11 cellular contexts compared by ENCODE assay signal in the genomic region with DNA sequence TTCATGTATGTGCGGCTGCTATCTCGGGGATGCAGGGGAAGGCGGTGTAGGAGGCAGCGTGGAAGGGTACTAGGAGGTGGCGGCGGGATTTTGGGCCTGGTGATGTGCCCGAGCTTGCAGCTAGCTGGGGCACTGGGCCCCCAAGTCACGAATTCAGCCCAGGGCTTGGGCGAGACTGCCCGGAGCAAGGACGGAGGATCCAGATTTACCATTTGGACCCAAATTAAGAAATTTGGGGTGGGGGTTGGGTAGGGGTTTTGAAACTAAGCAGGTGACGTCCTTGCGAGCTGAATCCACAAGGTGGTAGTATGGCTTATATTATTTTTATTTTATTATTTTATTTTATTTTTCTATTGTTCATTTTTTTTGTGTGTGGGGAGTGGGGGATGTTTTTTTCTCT. TPM values are rescaled to one million over a fixed set of nuclear protein-coding genes. Genes with fewer than 3 reads are reported as not detected.
DNase-seq lines count a peak whose midpoint lies in the region; ATAC-seq and TF ChIP-seq lines count a peak whose summit lies in the region.
"Had no signal": no experiment of that assay in that cellular context is flagged by ENCODE, and none has a peak within 500 bp of the region (broad histone marks: within the 10 kb centered on the region; RNA-seq: fewer than 3 reads in every experiment).

No MANE protein-coding gene starts in this region.

- H3K4me1 ChIP-seq in cardiac muscle cell (ENCODE audit: low read depth) (no peaks in the 10 kb centered on the region), OCI-LY3 (ENCODE audit: low read length) (peaks cover 28% of the 10 kb centered on the region), suprapubic skin (no peaks in the 10 kb centered on the region)
- H3K4me1 ChIP-seq: SJCRH30 had no signal

- TF ChIP-seq POLR2A in suprapubic skin (IDR thresholded peaks at IDR 0.05) = no peak

- peak in 1 of 2 donors; percentile 25 for DNase-seq in cardiac muscle cell (ENCODE audit: low read depth in 1 of 2, low spot score in 1 of 2)
- DNase-seq in Right ventricle myocardium inferior (ENCODE audit: missing footprints) = no peak
- peak; percentile 55 for DNase-seq in fibroblast of peridontal ligament (ENCODE audit: extremely low read depth)
- DNase-seq in suprapubic skin (ENCODE audit: low spot score in 2 of 2) = no peak
- DNase-seq in DMS53 (lab: John Stamatoyannopoulos, UW) = no peak
- no peak for DNase-seq in occipital lobe (lab: John Stamatoyannopoulos, UW)
- DNase-seq: NCI-H1105 treated with DMSO at 0.1 percent for 48 hours, SJCRH30 had no signal

- H3K27me3 ChIP-seq in cardiac muscle cell = no peaks in the 10 kb centered on the region
- H3K27me3 ChIP-seq in OCI-LY3 (ENCODE audit: low read depth, low read length) = 0 out of 2 replicates have a peak, but pooled peaks cover 3% of the 10 kb centered on the region
- no peaks in the 10 kb centered on the region for H3K27me3 ChIP-seq in suprapubic skin
- H3K27me3 ChIP-seq: SJCRH30 had no signal

- H4K20me1 ChIP-seq in OCI-LY3 (ENCODE audit: insufficient read depth, low read length) = peaks cover 21% of the 10 kb centered on the region

- H3K79me2 ChIP-seq in OCI-LY3 (ENCODE audit: low read length) = peaks cover 51% of the 10 kb centered on the region

- peak overlapping the region; percentile 97 for H3K9ac ChIP-seq in OCI-LY3 (ENCODE audit: low read length)

- peak overlapping the region; percentile 68; the same call in 1 of the 2 replicates for H2AFZ ChIP-seq in OCI-LY3 (ENCODE audit: low read depth, low read length)

- no peaks in the 10 kb centered on the region for H3K36me3 ChIP-seq in cardiac muscle cell
- H3K36me3 ChIP-seq in OCI-LY3 (replicated peaks; ENCODE audit: low read depth, low read length) = no peaks in the 10 kb centered on the region
- H3K36me3 ChIP-seq in suprapubic skin = no peaks in the 10 kb centered on the region
- H3K36me3 ChIP-seq: SJCRH30 had no signal

- WGBS in suprapubic skin = no CpG with 5 or more reads among the region's 13 CpGs

- no peak overlapping the region for H3K4me3 ChIP-seq in cardiac muscle cell
- H3K4me3 ChIP-seq in OCI-LY3 (ENCODE audit: low read length) = peak overlapping the region; percentile 88
- H3K4me3 ChIP-seq in suprapubic skin = peak overlapping the region; percentile 62
- H3K4me3 ChIP-seq: SJCRH30 had no signal

- no peaks in the 10 kb centered on the region for H3K9me3 ChIP-seq in cardiac muscle cell (ENCODE audit: low read depth)
- H3K9me3 ChIP-seq in OCI-LY3 (ENCODE audit: insufficient read depth, low read length) = no peaks in the 10 kb centered on the region
- H3K9me3 ChIP-seq in suprapubic skin = no peaks in the 10 kb centered on the region
- H3K9me3 ChIP-seq: SJCRH30 had no signal

- ATAC-seq in Right ventricle myocardium inferior (no peak), GM18867 (IDR thresholded peaks at IDR 0.05; ENCODE audit: unreplicated experiment) (no peak)
- ATAC-seq: sciatic nerve had no signal

- no peak for TF ChIP-seq EP300 in suprapubic skin (IDR thresholded peaks at IDR 0.05)

- intact Hi-C loops in Right ventricle myocardium inferior (cut with DNase I) = no loop called here

- H3K4me2 ChIP-seq in OCI-LY3 (ENCODE audit: low read length) = peak overlapping the region; percentile 83

- H3K27ac ChIP-seq in cardiac muscle cell (no peak overlapping the region), OCI-LY3 (ENCODE audit: low read length) (peak overlapping the region; percentile 52), suprapubic skin (peak overlapping the region; percentile 54)
- H3K27ac ChIP-seq: SJCRH30 had no signal

- peak; percentile 20 for TF ChIP-seq CTCF in cardiac muscle cell (IDR thresholded peaks at IDR 0.05; ENCODE audit: low read depth, low read length)
- no peak for TF ChIP-seq CTCF in OCI-LY3 (IDR thresholded peaks at IDR 0.05; ENCODE audit: low read depth, low read length)
- TF ChIP-seq CTCF in suprapubic skin (IDR thresholded peaks at IDR 0.05) = no peak

RNA-seq across cellular contexts. Expression of gene NLGN4Y, which starts 1.0 kb away (rescaled TPM):
- 0.09 TPM in 1 of 2 replicates, not detected in the other for total RNA-seq in cardiac muscle cell
- polyA plus RNA-seq in cardiac muscle cell = 0.11 TPM in 1 of 2 replicates, not detected in the other
- 0.51 TPM for total RNA-seq in Right ventricle myocardium inferior
- 10 to 100 TPM in 2 of 4 donors, not detected in 2; 10.7 to 11.1 TPM for total RNA-seq in suprapubic skin
- total RNA-seq in occipital lobe = 0.16 TPM
- total RNA-seq: sciatic nerve, SJCRH30 had no signal
